12 cellular contexts compared by ENCODE assay signal in the genomic region with DNA sequence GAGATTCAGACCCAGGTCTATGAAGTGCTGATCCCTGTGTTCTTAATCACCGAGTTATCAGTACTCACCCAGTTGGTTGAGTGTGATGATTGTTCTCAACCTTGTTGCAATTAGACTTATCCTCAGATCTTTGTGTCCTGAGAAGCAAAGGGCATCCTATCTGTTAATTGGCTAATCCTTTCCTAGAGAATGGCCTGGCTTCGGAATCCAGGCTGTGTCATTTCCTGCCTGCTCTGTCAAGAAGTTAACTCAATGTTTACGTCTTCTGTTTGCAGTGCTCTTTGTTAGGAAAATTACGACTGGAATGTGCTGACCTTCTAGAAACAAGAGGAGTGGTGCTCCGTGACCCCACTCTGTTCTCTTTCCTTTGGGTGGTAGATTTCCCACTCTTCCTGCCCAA. TPM values are rescaled to one million over a fixed set of nuclear protein-coding genes. Genes with fewer than 3 reads are reported as not detected.
DNase-seq lines count a peak whose midpoint lies in the region; ATAC-seq and TF ChIP-seq lines count a peak whose summit lies in the region.
"Had no signal": no experiment of that assay in that cellular context is flagged by ENCODE, and none has a peak within 500 bp of the region (broad histone marks: within the 10 kb centered on the region; RNA-seq: fewer than 3 reads in every experiment).

No MANE protein-coding gene starts in this region.

- intact Hi-C loops in ascending aorta (cut with DNase I) (no loop called here), PC-9 (cut with micrococcal nuclease; ENCODE audit: unreplicated experiment) (no loop called here)

- H4K20me1 ChIP-seq in GM23338 (replicated peaks; ENCODE audit: insufficient read depth): no peaks in the 10 kb centered on the region
- no peaks in the 10 kb centered on the region for H4K20me1 ChIP-seq in PC-9 (ENCODE audit: insufficient read depth)

- POLR2A ChIA-PET in WTC11 (lab: Charles Lee) (interaction anchor here (0.6 kb wide), 1 partner anchor 14 kb away, joined by 3 read pairs; no protein-coding TSS in a partner anchor), PC-9 (lab: Charles Lee; ENCODE audit: unreplicated experiment) (no interaction called here)

- ATAC-seq in GM23338 (peak; percentile 73), WTC11 (peak; percentile 80), gastroesophageal sphincter (no peak), HG02852 (IDR thresholded peaks at IDR 0.05; ENCODE audit: unreplicated experiment) (no peak)
- ATAC-seq: K562 had no signal

- H3K36me3 ChIP-seq in GM23338 (ENCODE audit: insufficient read depth): peaks cover under 1% of the 10 kb centered on the region; the same call in 1 of the 2 replicates
- peaks cover 0 to 71% of the 10 kb centered on the region in 2 donors for H3K36me3 ChIP-seq in gastroesophageal sphincter
- peaks cover 23 to 60% of the 10 kb centered on the region in 2 donors for H3K36me3 ChIP-seq in ascending aorta
- H3K36me3 ChIP-seq in PC-9 (ENCODE audit: low read depth): peaks cover 10% of the 10 kb centered on the region; the same call in 1 of the 2 replicates

- H2AFZ ChIP-seq in GM23338: no peak overlapping the region
- no peak overlapping the region for H2AFZ ChIP-seq in PC-9

- DNase-seq in GM23338 (ENCODE audit: low spot score) (peak; percentile 81), WTC11 (ENCODE audit: low spot score) (no peak), progenitor cell of endocrine pancreas (ENCODE audit: low spot score, unreplicated experiment) (no peak), NCI-H1930 (lab: John Stamatoyannopoulos, UW) (no peak), ascending aorta (ENCODE audit: low spot score in 2 of 2) (no peak), PC-9 (no peak)
- DNase-seq: activated naive CD4-positive, alpha-beta T cell; Calu3; sigmoid colon had no signal

- no peak for TF ChIP-seq CTCF in GM23338 (conservative IDR thresholded peaks at IDR 0.05; ENCODE audit: low read depth in 2 of 2)
- TF ChIP-seq CTCF in WTC11 (IDR thresholded peaks at IDR 0.05): no peak
- no peak for TF ChIP-seq CTCF in gastroesophageal sphincter (IDR thresholded peaks at IDR 0.05)
- no peak for TF ChIP-seq CTCF in progenitor cell of endocrine pancreas (IDR thresholded peaks at IDR 0.05; ENCODE audit: unreplicated experiment)
- TF ChIP-seq CTCF in ascending aorta (IDR thresholded peaks at IDR 0.05): no peak
- TF ChIP-seq CTCF in PC-9 (conservative IDR thresholded peaks at IDR 0.05): no peak

- no peak overlapping the region for H3K4me2 ChIP-seq in GM23338
- H3K4me2 ChIP-seq in PC-9: no peak overlapping the region

- H3K27ac ChIP-seq in GM23338 (ENCODE audit: low read depth): peak overlapping the region; percentile 91
- H3K27ac ChIP-seq in gastroesophageal sphincter: peak overlapping the region; percentile 21 to 52 (median 32)
- H3K27ac ChIP-seq in ascending aorta: no peak overlapping the region
- no peak overlapping the region for H3K27ac ChIP-seq in PC-9

- no peak for TF ChIP-seq POLR2A in gastroesophageal sphincter (IDR thresholded peaks at IDR 0.05)

- H3F3A ChIP-seq in GM23338 (replicated peaks; ENCODE audit: low read depth): 0 out of 2 replicates have a peak, but pooled peaks cover 3% of the 10 kb centered on the region
- 0 out of 2 replicates have a peak, but pooled peaks cover 5% of the 10 kb centered on the region for H3F3A ChIP-seq in PC-9 (ENCODE audit: insufficient read depth, low read depth)

- H3K27me3 Mint-ChIP-seq in GM23338 (ENCODE audit: insufficient read depth, low read depth, poor library complexity) (peaks cover 6% of the 10 kb centered on the region), WTC11 (ENCODE audit: low read depth) (no peaks in the 10 kb centered on the region), progenitor cell of endocrine pancreas (no peaks in the 10 kb centered on the region)

- no peak overlapping the region for H3K4me3 ChIP-seq in GM23338
- no peak overlapping the region for H3K4me3 ChIP-seq in gastroesophageal sphincter
- H3K4me3 ChIP-seq in ascending aorta: no peak overlapping the region
- no peak overlapping the region for H3K4me3 ChIP-seq in PC-9
- H3K4me3 ChIP-seq: K562, sigmoid colon had no signal

- H3K4me1 Mint-ChIP-seq in GM23338: peaks cover 14% of the 10 kb centered on the region
- H3K4me1 Mint-ChIP-seq in WTC11: peaks cover 16% of the 10 kb centered on the region
- H3K4me1 Mint-ChIP-seq in progenitor cell of endocrine pancreas (ENCODE audit: low read depth): peaks cover 10% of the 10 kb centered on the region

- H3K27me3 ChIP-seq in GM23338 (ENCODE audit: insufficient read depth) (no peaks in the 10 kb centered on the region), gastroesophageal sphincter (no peaks in the 10 kb centered on the region), ascending aorta (no peaks in the 10 kb centered on the region), PC-9 (ENCODE audit: insufficient read depth, low read depth) (no peaks in the 10 kb centered on the region)
- H3K27me3 ChIP-seq: sigmoid colon had no signal

- H3K4me3 Mint-ChIP-seq in GM23338 (no peak overlapping the region; the same call in 2 of the 3 replicates), WTC11 (no peak overlapping the region), progenitor cell of endocrine pancreas (ENCODE audit: low read depth) (no peak overlapping the region)

- H3K9me3 Mint-ChIP-seq in GM23338 (no peaks in the 10 kb centered on the region; the same call in 2 of the 3 replicates), WTC11 (no peaks in the 10 kb centered on the region), progenitor cell of endocrine pancreas (ENCODE audit: low read depth) (no peaks in the 10 kb centered on the region)

- CTCF ChIA-PET in WTC11 (lab: Charles Lee) (interaction anchor here (1.1 kb wide), 1 partner anchor 423 kb away, joined by 4 read pairs; no protein-coding TSS in a partner anchor), PC-9 (lab: Charles Lee) (no interaction called here)

- H3K79me2 ChIP-seq in GM23338 (replicated peaks; ENCODE audit: insufficient read depth): 0 out of 2 replicates have a peak, but pooled peaks cover 4% of the 10 kb centered on the region
- no peaks in the 10 kb centered on the region for H3K79me2 ChIP-seq in PC-9 (ENCODE audit: low read depth)

- BruUV-seq in PC-9 (replicated peaks; lab: Mats Ljungman, UMichigan): no TSS peak

- peaks cover 59% of the 10 kb centered on the region for H3K36me3 Mint-ChIP-seq in GM23338 (ENCODE audit: low read depth)
- H3K36me3 Mint-ChIP-seq in WTC11: peaks cover 48% of the 10 kb centered on the region
- H3K36me3 Mint-ChIP-seq in progenitor cell of endocrine pancreas (ENCODE audit: insufficient read depth): peaks cover 27% of the 10 kb centered on the region

- H3K9me3 ChIP-seq in gastroesophageal sphincter (no peaks in the 10 kb centered on the region), ascending aorta (no peaks in the 10 kb centered on the region), PC-9 (ENCODE audit: insufficient read depth, low read depth) (no peaks in the 10 kb centered on the region)
- H3K9me3 ChIP-seq: sigmoid colon had no signal

- 13 to 43% methylated on average over 5 of the region's 5 CpGs for WGBS in gastroesophageal sphincter (ENCODE audit: low coverage in 1 of 2), 2 donors

- H3K9me2 ChIP-seq in GM23338 (ENCODE audit: insufficient read depth) (no peaks in the 10 kb centered on the region), PC-9 (ENCODE audit: insufficient read depth) (no peaks in the 10 kb centered on the region)

- TF ChIP-seq EP300 in gastroesophageal sphincter (IDR thresholded peaks at IDR 0.05): no peak

- H3K4me1 ChIP-seq in GM23338 (ENCODE audit: insufficient read depth) (peaks cover 11% of the 10 kb centered on the region), gastroesophageal sphincter (peaks cover 0 to 14% (median 3%) of the 10 kb centered on the region in 3 donors), ascending aorta (no peaks in the 10 kb centered on the region), PC-9 (replicated peaks; ENCODE audit: insufficient read depth) (no peaks in the 10 kb centered on the region)

- H3K27ac Mint-ChIP-seq in GM23338: peak overlapping the region; percentile 93
- H3K27ac Mint-ChIP-seq in WTC11: peak overlapping the region; percentile 81
- peak overlapping the region; percentile 93 for H3K27ac Mint-ChIP-seq in progenitor cell of endocrine pancreas

TF ChIP-seq in GM23338, 12 proteins besides CTCF, POLR2A, EP300 and RAD21 (continues in another document):
- no peak for TF ChIP-seq POLR2AphosphoS5 (IDR thresholded peaks at IDR 0.05; ENCODE audit: low read depth)
- TF ChIP-seq CREB1 (CRISPR knock-in tag; IDR thresholded peaks at IDR 0.05; ENCODE audit: low read depth): no peak; the same call in 1 of the 2 replicates
- no peak for TF ChIP-seq STAT1 (IDR thresholded peaks at IDR 0.05; ENCODE audit: unreplicated experiment)

TF ChIP-seq in WTC11, 78 proteins besides CTCF, POLR2A, EP300 and RAD21:
- peak; percentile 81 for TF ChIP-seq FOXK1 (CRISPR knock-in tag; IDR thresholded peaks at IDR 0.05)
- TF ChIP-seq CREB1 (CRISPR knock-in tag; IDR thresholded peaks at IDR 0.05): no peak
TF ChIP-seq in WTC11: peak in this region for 1.

RNA-seq across cellular contexts. Expression of gene GAS5, which starts 14.7 kb away (rescaled TPM):
- 979 and 1,111 TPM in 2 replicates for total RNA-seq in GM23338 (2014; rRNA removed; shearing (Covaris generic))
- polyA plus RNA-seq in GM23338 (2016; fragmentation: Nextera tagmentation; extraction: Ambion mirVana): 992 and 1,077 TPM in 2 replicates
- total RNA-seq in WTC11 (2021) (818 to 891 TPM (median 878 TPM) in 3 replicates), gastroesophageal sphincter (100 to 1,000 TPM; 104 to 330 (median 210) TPM), progenitor cell of endocrine pancreas (352 and 423 TPM in 2 replicates), ascending aorta (149 TPM), PC-9 (2021) (234 and 352 TPM in 2 replicates)

RNA-seq across cellular contexts. Expression of gene ZBTB37, which starts 15.1 kb away (rescaled TPM):
- total RNA-seq in GM23338 (2014; rRNA removed; shearing (Covaris generic)): 15.2 and 15.8 TPM in 2 replicates
- 1.4 and 2.7 TPM in 2 replicates for polyA plus RNA-seq in GM23338 (2016; fragmentation: Nextera tagmentation; extraction: Ambion mirVana)
- total RNA-seq in WTC11 (2021) (14.0 to 15.5 TPM (median 14.4 TPM) in 3 replicates), gastroesophageal sphincter (10 to 100 TPM in 1 of 4 donors, 1 to 10 TPM in 3; 6.6 to 11.4 (median 8.8) TPM), progenitor cell of endocrine pancreas (12.2 and 14.3 TPM in 2 replicates), ascending aorta (5.0 TPM), PC-9 (2021) (7.4 and 8.3 TPM in 2 replicates)

RNA-seq across cellular contexts. Expression of gene CENPL, which starts 28.4 kb away (rescaled TPM):
- 23.5 and 40.7 TPM in 2 replicates for total RNA-seq in GM23338 (2014; rRNA removed; shearing (Covaris generic))
- 8.8 and 13.6 TPM in 2 replicates for polyA plus RNA-seq in GM23338 (2016; fragmentation: Nextera tagmentation; extraction: Ambion mirVana)
- total RNA-seq in WTC11 (2021): 17.2 to 20.1 TPM (median 18.3 TPM) in 3 replicates
- 1 to 10 TPM; 4.8 to 6.5 (median 6.2) TPM for total RNA-seq in gastroesophageal sphincter
- total RNA-seq in progenitor cell of endocrine pancreas: 11.6 and 12.0 TPM in 2 replicates
- 0.53 TPM for total RNA-seq in ascending aorta
- total RNA-seq in PC-9 (2021): 14.4 and 19.5 TPM in 2 replicates

RNA-seq across cellular contexts. Expression of gene DARS2, which starts 28.6 kb away (rescaled TPM):
- total RNA-seq in GM23338 (2014; rRNA removed; shearing (Covaris generic)): 41.1 and 49.9 TPM in 2 replicates
- 17.0 and 18.1 TPM in 2 replicates for polyA plus RNA-seq in GM23338 (2016; fragmentation: Nextera tagmentation; extraction: Ambion mirVana)
- total RNA-seq in WTC11 (2021) (37.5 to 40.1 TPM (median 38.0 TPM) in 3 replicates), gastroesophageal sphincter (1 to 10 TPM; 6.4 to 8.7 (median 7.1) TPM), progenitor cell of endocrine pancreas (20.2 and 21.1 TPM in 2 replicates), ascending aorta (12.1 TPM), PC-9 (2021) (15.0 and 18.3 TPM in 2 replicates)

Comparison
In these comparisons a context has a peak if more than half of its experiments do, and no peak if none do; other contexts are left out.
1. ATAC-seq: peak in GM23338 (single experiment) and WTC11 (single experiment); none in gastroesophageal sphincter (single experiment) and HG02852 (single experiment).
2. H3K27ac ChIP-seq: peak in GM23338 (single experiment) and gastroesophageal sphincter (4 of 4); none in ascending aorta (0 of 2) and PC-9 (single experiment).
3. Peak in every context shown above with its lines, with median percentiles within 50 percentile points of each other: H3K27ac Mint-ChIP-seq.